12 cellular contexts compared by ENCODE assay signal in genomic region chr15:82681371-82681770, GRCh38. TPM values are rescaled to one million over a fixed set of nuclear protein-coding genes. Genes with fewer than 3 reads are reported as not detected.
DNase-seq lines count a peak whose midpoint lies in the region; ATAC-seq lines count a peak whose summit lies in the region.
"Had no signal": no experiment of that assay in that cellular context is flagged by ENCODE, and none has a peak within 500 bp of the region (broad histone marks: within the 10 kb centered on the region; RNA-seq: fewer than 3 reads in every experiment).

No MANE protein-coding gene starts in this region.

- ATAC-seq in activated T-cell treated with anti-CD3 and anti-CD28 coated beads, Interleukin-2, amount 50 U/mL, for 72 hours (replicated peaks in 1 of 2): no peak
- no peak for ATAC-seq in stimulated activated naive B cell treated with anti-CD40 and anti-IgM and Interleukin-4, amounts not matched to agents 10 μg/mL and 1 μg/mL and 100 μg/mL, for 72 hours (replicated peaks)
- ATAC-seq in GM19023 (IDR thresholded peaks at IDR 0.05; ENCODE audit: unreplicated experiment): no peak
- ATAC-seq in HG02870 (IDR thresholded peaks at IDR 0.05; ENCODE audit: unreplicated experiment): no peak
- no peak for ATAC-seq in GM21723 (IDR thresholded peaks at IDR 0.05; ENCODE audit: unreplicated experiment)

- no peak overlapping the region for H3K27ac ChIP-seq in iPS DF 6.9 (ENCODE audit: low read length)
- H3K27ac ChIP-seq: brain microvascular endothelial cell had no signal

- no peaks in the 10 kb centered on the region for H3K36me3 Mint-ChIP-seq in activated T-cell treated with anti-CD3 and anti-CD28 coated beads, Interleukin-2, amount 50 U/mL, for 72 hours (ENCODE audit: insufficient read depth in 2 of 2)
- no peaks in the 10 kb centered on the region for H3K36me3 Mint-ChIP-seq in activated CD4-positive, alpha-beta memory T cell treated with anti-CD3 and anti-CD28 coated beads for 36 hours
- H3K36me3 Mint-ChIP-seq in stimulated activated naive B cell treated with anti-CD40 and anti-IgM and Interleukin-4, amounts not matched to agents 10 μg/mL and 1 μg/mL and 100 μg/mL, for 72 hours: peaks cover 0 to 3% of the 10 kb centered on the region in 2 donors

- no peaks in the 10 kb centered on the region for H3K9me3 Mint-ChIP-seq in activated T-cell treated with anti-CD3 and anti-CD28 coated beads, Interleukin-2, amount 50 U/mL, for 72 hours
- H3K9me3 Mint-ChIP-seq in activated CD4-positive, alpha-beta memory T cell treated with anti-CD3 and anti-CD28 coated beads for 36 hours: no peaks in the 10 kb centered on the region
- no peaks in the 10 kb centered on the region for H3K9me3 Mint-ChIP-seq in stimulated activated naive B cell treated with anti-CD40 and anti-IgM and Interleukin-4, amounts not matched to agents 10 μg/mL and 1 μg/mL and 100 μg/mL, for 72 hours

- peaks cover 9% of the 10 kb centered on the region for H3K4me1 Mint-ChIP-seq in activated T-cell treated with anti-CD3 and anti-CD28 coated beads, Interleukin-2, amount 50 U/mL, for 72 hours (ENCODE audit: low read depth)
- peaks cover 7% of the 10 kb centered on the region for H3K4me1 Mint-ChIP-seq in activated CD4-positive, alpha-beta memory T cell treated with anti-CD3 and anti-CD28 coated beads for 36 hours (ENCODE audit: low read depth)
- peaks cover 10 to 16% of the 10 kb centered on the region in 2 donors for H3K4me1 Mint-ChIP-seq in stimulated activated naive B cell treated with anti-CD40 and anti-IgM and Interleukin-4, amounts not matched to agents 10 μg/mL and 1 μg/mL and 100 μg/mL, for 72 hours

- peak overlapping the region; percentile 90 to 94 for H3K4me3 Mint-ChIP-seq in activated T-cell treated with anti-CD3 and anti-CD28 coated beads, Interleukin-2, amount 50 U/mL, for 72 hours
- H3K4me3 Mint-ChIP-seq in activated CD4-positive, alpha-beta memory T cell treated with anti-CD3 and anti-CD28 coated beads for 36 hours: peak overlapping the region; percentile 85
- peak overlapping the region; percentile 87 to 88 for H3K4me3 Mint-ChIP-seq in stimulated activated naive B cell treated with anti-CD40 and anti-IgM and Interleukin-4, amounts not matched to agents 10 μg/mL and 1 μg/mL and 100 μg/mL, for 72 hours

- H3K27me3 Mint-ChIP-seq in activated T-cell treated with anti-CD3 and anti-CD28 coated beads, Interleukin-2, amount 50 U/mL, for 72 hours (ENCODE audit: low read depth): peaks cover 20% of the 10 kb centered on the region
- H3K27me3 Mint-ChIP-seq in activated CD4-positive, alpha-beta memory T cell treated with anti-CD3 and anti-CD28 coated beads for 36 hours: no peaks in the 10 kb centered on the region
- peaks cover 29 to 68% of the 10 kb centered on the region in 2 donors for H3K27me3 Mint-ChIP-seq in stimulated activated naive B cell treated with anti-CD40 and anti-IgM and Interleukin-4, amounts not matched to agents 10 μg/mL and 1 μg/mL and 100 μg/mL, for 72 hours

- 0 out of 2 replicates have a peak, but pooled peaks cover 4% of the 10 kb centered on the region for H3K4me1 ChIP-seq in iPS DF 6.9 (ENCODE audit: control insufficient read depth, insufficient read depth, low read length)

- CTCF ChIA-PET in activated CD4-positive, alpha-beta memory T cell treated with anti-CD3 and anti-CD28 coated beads for 36 hours (lab: Charles Lee): no interaction called here

- H3K4me3 ChIP-seq in iPS DF 6.9 (ENCODE audit: low read length): peak overlapping the region; percentile 61; the same call in 1 of the 2 replicates

- no peak for DNase-seq in activated T-cell treated with anti-CD3 and anti-CD28 coated beads, Interleukin-2, amount 50 U/mL, for 72 hours
- DNase-seq in activated T-cell treated with anti-CD3 and anti-CD28 coated beads for 4 hours (no peak), iPS DF 6.9 (ENCODE audit: low read depth, low spot score) (no peak)
- DNase-seq in activated CD4-positive, alpha-beta memory T cell treated with anti-CD3 and anti-CD28 coated beads for 36 hours: no peak
- no peak for DNase-seq in stimulated activated naive B cell treated with anti-CD40 and anti-IgM and Interleukin-4, amounts not matched to agents 10 μg/mL and 1 μg/mL and 100 μg/mL, for 72 hours
- DNase-seq: brain microvascular endothelial cell, esophagus squamous epithelium, NCI-H82, spleen had no signal

- no peak overlapping the region for H3K27ac Mint-ChIP-seq in activated T-cell treated with anti-CD3 and anti-CD28 coated beads, Interleukin-2, amount 50 U/mL, for 72 hours
- H3K27ac Mint-ChIP-seq in activated CD4-positive, alpha-beta memory T cell treated with anti-CD3 and anti-CD28 coated beads for 36 hours: no peak overlapping the region
- peak overlapping the region; percentile 94 for H3K27ac Mint-ChIP-seq in stimulated activated naive B cell treated with anti-CD40 and anti-IgM and Interleukin-4, amounts not matched to agents 10 μg/mL and 1 μg/mL and 100 μg/mL, for 72 hours

- intact Hi-C loops in activated CD4-positive, alpha-beta memory T cell treated with anti-CD3 and anti-CD28 coated beads for 36 hours (cut with micrococcal nuclease): loop anchor here (2.0 kb wide), 1 partner anchor 141 kb away; the partner anchor contains the start of gene RPS17

- no CpG with 5 or more reads among the region's 10 CpGs for WGBS in iPS DF 6.9 (ENCODE audit: insufficient coverage, insufficient read length)

- no peaks in the 10 kb centered on the region for H3K9me3 ChIP-seq in iPS DF 6.9 (ENCODE audit: control insufficient read depth, insufficient read depth, low read length)
- H3K9me3 ChIP-seq: esophagus squamous epithelium, spleen had no signal

- no peaks in the 10 kb centered on the region for H3K36me3 ChIP-seq in iPS DF 6.9 (ENCODE audit: control insufficient read depth, insufficient read depth, low read length)
- H3K36me3 ChIP-seq: brain microvascular endothelial cell, esophagus squamous epithelium, spleen had no signal

- POLR2A ChIA-PET in activated CD4-positive, alpha-beta memory T cell treated with anti-CD3 and anti-CD28 coated beads for 36 hours (lab: Charles Lee): no interaction called here

- H3K27me3 ChIP-seq in iPS DF 6.9 (ENCODE audit: control insufficient read depth, insufficient read depth, low read length): no peaks in the 10 kb centered on the region

RNA-seq across cellular contexts. Expression of gene AP3B2, which starts 28.3 kb away (rescaled TPM):
- 1 to 10 TPM; 1.7 to 7.5 TPM for total RNA-seq in activated T-cell treated with anti-CD3 and anti-CD28 coated beads, Interleukin-2, amount 50 U/mL, for 72 hours
- under 1 TPM in 1 of 2 experiments, not detected in 1; 0.40 TPM for total RNA-seq in activated CD4-positive, alpha-beta memory T cell treated with anti-CD3 and anti-CD28 coated beads for 36 hours

RNA-seq across cellular contexts. Expression of gene CPEB1, which starts 34.2 kb away (rescaled TPM):
- 1 to 10 TPM in 1 of 2 donors, under 1 TPM in 1; 0.48 to 1.1 TPM for total RNA-seq in activated T-cell treated with anti-CD3 and anti-CD28 coated beads, Interleukin-2, amount 50 U/mL, for 72 hours
- total RNA-seq in activated CD4-positive, alpha-beta memory T cell treated with anti-CD3 and anti-CD28 coated beads for 36 hours: under 1 TPM; 0.07 to 0.21 TPM
